In genomic region chr7:7416031-7416968, GRCh38 we compare ENCODE assay signal across 9 cellular contexts.
DNase-seq lines count a peak whose midpoint lies in the region; TF ChIP-seq lines count a peak whose summit lies in the region.
"Had no signal": no experiment of that assay in that cellular context is flagged by ENCODE, and none has a peak within 500 bp of the region (broad histone marks: within the 10 kb centered on the region; RNA-seq: fewer than 3 reads in every experiment).

No MANE protein-coding gene starts in this region.

- H3K27ac Mint-ChIP-seq in CD4-positive, alpha-beta memory T cell: peak overlapping the region; percentile 14 to 94 (median 57)
- H3K27ac Mint-ChIP-seq in activated T-helper 1 cell treated with anti-CD3 and anti-CD28 coated beads, Interleukin-12 subunit alpha, Interleukin-12 subunit beta, Interleukin-2, Interleukin-4 antibody, amounts not matched to agents 30 ng/mL and 10 ng/mL and 1 ng/mL, durations not matched to agents 14 hours and 24 hours and 36 hours: no peak overlapping the region

- H3K27me3 Mint-ChIP-seq in CD4-positive, alpha-beta memory T cell: peaks cover 0 to 4% of the 10 kb centered on the region in 2 donors
- H3K27me3 Mint-ChIP-seq in activated T-helper 1 cell treated with anti-CD3 and anti-CD28 coated beads, Interleukin-12 subunit alpha, Interleukin-12 subunit beta, Interleukin-2, Interleukin-4 antibody, amounts not matched to agents 30 ng/mL and 10 ng/mL and 1 ng/mL, durations not matched to agents 14 hours and 24 hours and 36 hours (ENCODE audit: insufficient read depth): peaks cover 3% of the 10 kb centered on the region

- H3K36me3 Mint-ChIP-seq in CD4-positive, alpha-beta memory T cell: no peaks in the 10 kb centered on the region
- no peaks in the 10 kb centered on the region for H3K36me3 Mint-ChIP-seq in activated T-helper 1 cell treated with anti-CD3 and anti-CD28 coated beads, Interleukin-12 subunit alpha, Interleukin-12 subunit beta, Interleukin-2, Interleukin-4 antibody, amounts not matched to agents 30 ng/mL and 10 ng/mL and 1 ng/mL, durations not matched to agents 14 hours and 24 hours and 36 hours (ENCODE audit: low read depth)

- intact Hi-C loops in CD4-positive, alpha-beta memory T cell (cut with micrococcal nuclease): no loop called here
- intact Hi-C loops in activated T-helper 1 cell treated with anti-CD3 and anti-CD28 coated beads, Interleukin-12 subunit alpha, Interleukin-12 subunit beta, Interleukin-2, Interleukin-4 antibody, amounts not matched to agents 30 ng/mL and 10 ng/mL and 1 ng/mL, durations not matched to agents 14 hours and 24 hours and 36 hours (cut with micrococcal nuclease): no loop called here
- intact Hi-C loops in ascending aorta (cut with DNase I): no loop called here

- H3K79me2 ChIP-seq in GM23248 (ENCODE audit: insufficient read depth): no peaks in the 10 kb centered on the region

- 50 to 64% methylated on average over 6 of the region's 6 CpGs for WGBS in GM23248 (ENCODE audit: low coverage in 1 of 2, low lambda C conversion rate in 2 of 2, missing lambda C conversion rate in 2 of 2), 2 experiments

- peaks cover 0 to 2% (median 0%) of the 10 kb centered on the region in 8 donors for H3K9me3 Mint-ChIP-seq in CD4-positive, alpha-beta memory T cell
- no peaks in the 10 kb centered on the region for H3K9me3 Mint-ChIP-seq in activated T-helper 1 cell treated with anti-CD3 and anti-CD28 coated beads, Interleukin-12 subunit alpha, Interleukin-12 subunit beta, Interleukin-2, Interleukin-4 antibody, amounts not matched to agents 30 ng/mL and 10 ng/mL and 1 ng/mL, durations not matched to agents 14 hours and 24 hours and 36 hours

- H3K27me3 ChIP-seq in CD4-positive, alpha-beta memory T cell (ENCODE audit: insufficient read depth, low read length): no peaks in the 10 kb centered on the region
- H3K27me3 ChIP-seq in GM23248 (replicated peaks; ENCODE audit: insufficient read depth) (no peaks in the 10 kb centered on the region), SJCRH30 (no peaks in the 10 kb centered on the region), ascending aorta (no peaks in the 10 kb centered on the region)

- no peaks in the 10 kb centered on the region for H3K9me3 ChIP-seq in CD4-positive, alpha-beta memory T cell (ENCODE audit: control insufficient read depth in 1 of 2, low read length in 2 of 2)
- H3K9me3 ChIP-seq in GM23248 (ENCODE audit: low read depth): no peaks in the 10 kb centered on the region
- no peaks in the 10 kb centered on the region for H3K9me3 ChIP-seq in SJCRH30 (replicated peaks)
- H3K9me3 ChIP-seq in ascending aorta: no peaks in the 10 kb centered on the region

- no peak overlapping the region for H3K4me2 ChIP-seq in GM23248 (ENCODE audit: unreplicated experiment)

- POLR2A ChIA-PET in CD4-positive, alpha-beta memory T cell (lab: Charles Lee; ENCODE audit: partially characterized antibody): interaction anchor here (0.7 to 1.8 kb wide), 4 partner anchors 9 to 235 kb away, joined by 3 to 4 read pairs (median 3); partner anchors contain the start of gene MIOS

- H2AFZ ChIP-seq in GM23248: no peak overlapping the region

- H3K36me3 ChIP-seq in CD4-positive, alpha-beta memory T cell (ENCODE audit: insufficient read depth, low read length): no peaks in the 10 kb centered on the region
- no peaks in the 10 kb centered on the region for H3K36me3 ChIP-seq in GM23248 (ENCODE audit: low read depth)
- no peaks in the 10 kb centered on the region for H3K36me3 ChIP-seq in SJCRH30
- H3K36me3 ChIP-seq in ascending aorta: no peaks in the 10 kb centered on the region

- no peaks in the 10 kb centered on the region for H3F3A ChIP-seq in GM23248 (ENCODE audit: insufficient read depth)

- CTCF ChIA-PET in CD4-positive, alpha-beta memory T cell (lab: Charles Lee; ENCODE audit: partially characterized antibody): interaction anchor here (1.0 to 3.1 kb wide), 4 partner anchors 10 to 313 kb away, joined by 3 to 11 read pairs (median 5); partner anchors contain the start of gene C1GALT1

- no peaks in the 10 kb centered on the region for H3K9me2 ChIP-seq in GM23248 (ENCODE audit: insufficient read depth)

- no peak overlapping the region for H3K27ac ChIP-seq in CD4-positive, alpha-beta memory T cell (ENCODE audit: low read depth, low read length)
- H3K27ac ChIP-seq in GM23248 (no peak overlapping the region), SJCRH30 (no peak overlapping the region), ascending aorta (no peak overlapping the region)
- H3K27ac ChIP-seq: dorsolateral prefrontal cortex had no signal

- no peak overlapping the region for H3K9ac ChIP-seq in GM23248

- in situ Hi-C loops in GM23248 (cut with MboI): loop anchor here (25.0 kb wide), 2 partner anchors 304 to 796 kb away; no protein-coding TSS in a partner anchor

- H3K4me1 Mint-ChIP-seq in CD4-positive, alpha-beta memory T cell: peaks cover 6 to 12% (median 11%) of the 10 kb centered on the region in 4 donors
- no peaks in the 10 kb centered on the region for H3K4me1 Mint-ChIP-seq in activated T-helper 1 cell treated with anti-CD3 and anti-CD28 coated beads, Interleukin-12 subunit alpha, Interleukin-12 subunit beta, Interleukin-2, Interleukin-4 antibody, amounts not matched to agents 30 ng/mL and 10 ng/mL and 1 ng/mL, durations not matched to agents 14 hours and 24 hours and 36 hours (ENCODE audit: low read depth)

- peak; percentile 15 to 50 (median 33) for DNase-seq in CD4-positive, alpha-beta memory T cell
- peak; percentile 33 for DNase-seq in GM23248
- DNase-seq in SJCRH30: peak; percentile 25 to 48
- DNase-seq in iris pigment epithelial cell (ENCODE audit: low read depth): peak; percentile 35
- DNase-seq in activated T-helper 1 cell treated with anti-CD3 and anti-CD28 coated beads, Interleukin-12 subunit alpha, Interleukin-12 subunit beta, Interleukin-2, Interleukin-4 antibody, amounts not matched to agents 30 ng/mL and 10 ng/mL and 1 ng/mL, durations not matched to agents 14 hours and 24 hours and 36 hours (ENCODE audit: low spot score): no peak
- no peak for DNase-seq in ascending aorta (ENCODE audit: low spot score in 2 of 2)
- DNase-seq in dedifferentiated amniotic fluid mesenchymal stem cell (ENCODE audit: extremely low spot score): no peak
- no peak for DNase-seq in NCI-H2107 treated with DMSO at 0.1 percent for 48 hours (lab: John Stamatoyannopoulos, UW; ENCODE audit: unreplicated experiment)
- DNase-seq: dorsolateral prefrontal cortex had no signal

- H4K20me1 ChIP-seq in GM23248 (ENCODE audit: insufficient read depth): no peaks in the 10 kb centered on the region

- no peak for TF ChIP-seq CTCF in ascending aorta (IDR thresholded peaks at IDR 0.05)

- H3K4me1 ChIP-seq in CD4-positive, alpha-beta memory T cell (ENCODE audit: insufficient read depth, low read length): peaks cover 7% of the 10 kb centered on the region
- H3K4me1 ChIP-seq in GM23248 (ENCODE audit: insufficient read depth) (no peaks in the 10 kb centered on the region), SJCRH30 (peaks cover 4% of the 10 kb centered on the region; the same call in 1 of the 2 replicates), ascending aorta (no peaks in the 10 kb centered on the region)

- H3K4me3 Mint-ChIP-seq in CD4-positive, alpha-beta memory T cell: peak overlapping the region in 4 of 8 donors; percentile 16 to 35 (median 22)
- no peak overlapping the region for H3K4me3 Mint-ChIP-seq in activated T-helper 1 cell treated with anti-CD3 and anti-CD28 coated beads, Interleukin-12 subunit alpha, Interleukin-12 subunit beta, Interleukin-2, Interleukin-4 antibody, amounts not matched to agents 30 ng/mL and 10 ng/mL and 1 ng/mL, durations not matched to agents 14 hours and 24 hours and 36 hours

- H3K4me3 ChIP-seq in CD4-positive, alpha-beta memory T cell (ENCODE audit: low read length in 2 of 2): no peak overlapping the region
- H3K4me3 ChIP-seq in GM23248 (no peak overlapping the region), SJCRH30 (no peak overlapping the region), ascending aorta (no peak overlapping the region)
- H3K4me3 ChIP-seq: dorsolateral prefrontal cortex had no signal

Comparison
In these comparisons a context has a peak if more than half of its experiments do, and no peak if none do; other contexts are left out.
1. DNase-seq: peak in CD4-positive, alpha-beta memory T cell (5 of 5), GM23248 (single experiment), SJCRH30 (2 of 2) and iris pigment epithelial cell (single experiment); none in activated T-helper 1 cell treated with anti-CD3 and anti-CD28 coated beads, Interleukin-12 subunit alpha, Interleukin-12 subunit beta, Interleukin-2, Interleukin-4 antibody, amounts not matched to agents 30 ng/mL and 10 ng/mL and 1 ng/mL, durations not matched to agents 14 hours and 24 hours and 36 hours (single experiment), ascending aorta (0 of 2), dedifferentiated amniotic fluid mesenchymal stem cell (single experiment) and NCI-H2107 treated with DMSO at 0.1 percent for 48 hours (single experiment).